In the genomic region with DNA sequence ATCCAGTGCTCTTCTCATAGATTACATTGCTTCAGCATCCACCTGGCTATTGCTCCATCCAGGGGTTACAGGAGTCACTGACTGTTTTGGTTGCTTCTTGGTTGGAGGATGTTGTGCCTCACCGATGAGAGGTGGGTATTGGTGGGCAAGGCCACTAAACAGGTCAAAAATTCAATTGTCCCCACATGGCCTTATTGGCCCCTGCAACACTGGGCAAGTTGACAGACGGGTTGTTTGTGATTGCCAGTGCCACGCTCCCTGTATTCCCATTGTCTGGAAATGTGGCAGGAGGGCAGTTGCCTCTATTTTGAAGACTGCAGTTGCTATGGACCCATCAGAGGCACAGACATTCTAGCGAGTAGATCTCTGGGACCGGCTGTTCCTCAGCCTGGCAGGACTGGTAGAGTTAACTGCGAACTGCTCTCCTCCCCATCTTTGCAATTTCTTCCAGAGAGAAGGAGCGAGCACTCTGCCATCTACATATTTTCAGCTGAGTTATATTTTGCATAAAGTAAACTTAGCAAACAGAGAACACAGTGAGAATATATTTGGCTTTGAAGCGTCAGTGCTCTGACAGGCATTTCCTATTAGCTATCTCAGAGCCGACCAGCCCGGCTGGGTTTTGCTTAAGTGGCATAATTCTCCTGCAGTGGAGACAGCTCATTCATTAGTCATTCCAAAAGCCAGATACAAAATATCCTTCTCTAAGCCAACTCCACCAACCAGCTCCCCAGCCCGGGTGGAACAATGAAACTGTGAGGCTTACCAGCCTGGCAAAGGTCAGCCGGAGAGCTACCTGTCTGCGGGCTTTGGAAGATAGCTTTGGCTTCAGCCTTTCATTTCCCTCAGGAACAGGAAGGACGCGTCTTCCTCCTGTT, we compare ENCODE assay signal across 11 cellular contexts. TPM values are rescaled to one million over a fixed set of nuclear protein-coding genes. Genes with fewer than 3 reads are reported as not detected.
A peak's percentile ranks its signal among the peaks of the same experiment; 100 is the strongest.
DNase-seq lines count a peak whose midpoint lies in the region; ATAC-seq and TF ChIP-seq lines count a peak whose summit lies in the region.
"Had no signal": no experiment of that assay in that cellular context is flagged by ENCODE, and none has a peak within 500 bp of the region (broad histone marks: within the 10 kb centered on the region; RNA-seq: fewer than 3 reads in every experiment).

No MANE protein-coding gene starts in this region.

- H3K36me3 Mint-ChIP-seq in neural crest cell (ENCODE audit: low read depth) = no peaks in the 10 kb centered on the region
- H3K36me3 Mint-ChIP-seq in activated T-helper 17 cell treated with anti-CD3 and anti-CD28 coated beads, Interleukin-2, amount 50 U/mL, for 72 hours (ENCODE audit: low read depth) = no peaks in the 10 kb centered on the region

- H3K4me1 ChIP-seq in PC-9 (replicated peaks; ENCODE audit: insufficient read depth) = peaks cover 46% of the 10 kb centered on the region

- no peaks in the 10 kb centered on the region for H3K9me3 Mint-ChIP-seq in neural crest cell
- no peaks in the 10 kb centered on the region for H3K9me3 Mint-ChIP-seq in activated T-helper 17 cell treated with anti-CD3 and anti-CD28 coated beads, Interleukin-2, amount 50 U/mL, for 72 hours

- H3K27ac ChIP-seq in PC-9 (peak overlapping the region; percentile 78), epithelial cell of prostate (peak overlapping the region; percentile 90)
- H3K27ac ChIP-seq: C4-2B, esophagus muscularis mucosa had no signal

- H3K27me3 ChIP-seq in PC-9 (ENCODE audit: insufficient read depth, low read depth) = no peaks in the 10 kb centered on the region
- H3K27me3 ChIP-seq: esophagus muscularis mucosa had no signal

- H2AFZ ChIP-seq in PC-9 = peak overlapping the region; percentile 66

- H3K4me3 Mint-ChIP-seq in neural crest cell = no peak overlapping the region
- no peak overlapping the region for H3K4me3 Mint-ChIP-seq in activated T-helper 17 cell treated with anti-CD3 and anti-CD28 coated beads, Interleukin-2, amount 50 U/mL, for 72 hours

- CTCF ChIA-PET in PC-9 (lab: Charles Lee) = interaction anchor here (0.6 to 1.7 kb wide), 5 partner anchors 11 to 1452 kb away, joined by 3 to 22 read pairs (median 3); a partner anchor contains a TSS

- no peaks in the 10 kb centered on the region for H4K20me1 ChIP-seq in PC-9 (ENCODE audit: insufficient read depth)

- BruUV-seq in PC-9 (replicated peaks; lab: Mats Ljungman, UMichigan) = no TSS peak

- POLR2A ChIA-PET in PC-9 (lab: Charles Lee; ENCODE audit: unreplicated experiment) = interaction anchor here (0.6 kb wide), 1 partner anchor 51 kb away, joined by 3 read pairs; no protein-coding TSS in a partner anchor

- peak overlapping the region; percentile 24 for H3K27ac Mint-ChIP-seq in neural crest cell (ENCODE audit: unreplicated experiment)
- no peak overlapping the region for H3K27ac Mint-ChIP-seq in activated T-helper 17 cell treated with anti-CD3 and anti-CD28 coated beads, Interleukin-2, amount 50 U/mL, for 72 hours

- H3F3A ChIP-seq in PC-9 (ENCODE audit: insufficient read depth, low read depth) = peaks cover 36% of the 10 kb centered on the region

- H3K4me1 Mint-ChIP-seq in neural crest cell = peaks cover 19% of the 10 kb centered on the region
- H3K4me1 Mint-ChIP-seq in activated T-helper 17 cell treated with anti-CD3 and anti-CD28 coated beads, Interleukin-2, amount 50 U/mL, for 72 hours = no peaks in the 10 kb centered on the region

- H3K4me2 ChIP-seq in PC-9 = peak overlapping the region; percentile 73

- no peaks in the 10 kb centered on the region for H3K27me3 Mint-ChIP-seq in neural crest cell (ENCODE audit: low read depth)
- H3K27me3 Mint-ChIP-seq in activated T-helper 17 cell treated with anti-CD3 and anti-CD28 coated beads, Interleukin-2, amount 50 U/mL, for 72 hours = peaks cover 21% of the 10 kb centered on the region

- no peaks in the 10 kb centered on the region for H3K36me3 ChIP-seq in PC-9 (ENCODE audit: low read depth)
- H3K36me3 ChIP-seq: esophagus muscularis mucosa had no signal

- TF ChIP-seq CTCF in PC-9 (conservative IDR thresholded peaks at IDR 0.05) = no peak
- TF ChIP-seq CTCF in neural crest cell (conservative IDR thresholded peaks at IDR 0.05) = no peak

- no peaks in the 10 kb centered on the region for H3K79me2 ChIP-seq in PC-9 (ENCODE audit: low read depth)

- intact Hi-C loops in PC-9 (cut with micrococcal nuclease; ENCODE audit: unreplicated experiment) = loop anchor here (1.0 to 2.0 kb wide), 3 partner anchors 27 to 173 kb away; no protein-coding TSS in a partner anchor

- no peaks in the 10 kb centered on the region for H3K9me2 ChIP-seq in PC-9 (ENCODE audit: insufficient read depth)

- peak overlapping the region; percentile 17; the same call in 1 of the 2 replicates for H3K4me3 ChIP-seq in PC-9
- H3K4me3 ChIP-seq: esophagus muscularis mucosa had no signal

- DNase-seq in Ammon's horn (ENCODE audit: low spot score) (peak; percentile 53), PC-9 (peak; percentile 86 to 93), epithelial cell of prostate (ENCODE audit: low read depth, low spot score) (peak; percentile 89), neural crest cell (ENCODE audit: low read depth, low spot score) (no peak), DMS 273 (lab: John Stamatoyannopoulos, UW; ENCODE audit: unreplicated experiment) (no peak)
- DNase-seq in stimulated activated CD4-positive, alpha-beta T cell treated with anti-CD3 and anti-CD28 coated beads, Interleukin-4, amount 100 ng/mL, for 4 hours = no peak
- DNase-seq: T-helper 9 cell had no signal

- ATAC-seq in GM18498 (IDR thresholded peaks at IDR 0.05; ENCODE audit: unreplicated experiment) = no peak
- ATAC-seq in activated T-helper 17 cell treated with anti-CD3 and anti-CD28 coated beads, Interleukin-2, amount 50 U/mL, for 72 hours (replicated peaks) = no peak

- no peaks in the 10 kb centered on the region for H3K9me3 ChIP-seq in PC-9 (ENCODE audit: insufficient read depth, low read depth)
- H3K9me3 ChIP-seq: esophagus muscularis mucosa had no signal

RNA-seq across cellular contexts. Expression of a gene that starts 26.0 kb away (rescaled TPM):
- total RNA-seq in PC-9 (2021) (97.2 and 106 TPM in 2 replicates), neural crest cell (76.3 and 80.3 TPM in 2 replicates)
- total RNA-seq in activated T-helper 17 cell treated with anti-CD3 and anti-CD28 coated beads, Interleukin-2, amount 50 U/mL, for 72 hours = 1 to 10 TPM; 7.4 to 8.1 TPM

Comparison
In these comparisons a context has a peak if more than half of its experiments do, and no peak if none do; other contexts are left out.
1. DNase-seq: peak in Ammon's horn (single experiment), PC-9 (2 of 2) and epithelial cell of prostate (single experiment); none in neural crest cell (single experiment), DMS 273 (single experiment) and stimulated activated CD4-positive, alpha-beta T cell treated with anti-CD3 and anti-CD28 coated beads, Interleukin-4, amount 100 ng/mL, for 4 hours (0 of 2).